In the genomic region with DNA sequence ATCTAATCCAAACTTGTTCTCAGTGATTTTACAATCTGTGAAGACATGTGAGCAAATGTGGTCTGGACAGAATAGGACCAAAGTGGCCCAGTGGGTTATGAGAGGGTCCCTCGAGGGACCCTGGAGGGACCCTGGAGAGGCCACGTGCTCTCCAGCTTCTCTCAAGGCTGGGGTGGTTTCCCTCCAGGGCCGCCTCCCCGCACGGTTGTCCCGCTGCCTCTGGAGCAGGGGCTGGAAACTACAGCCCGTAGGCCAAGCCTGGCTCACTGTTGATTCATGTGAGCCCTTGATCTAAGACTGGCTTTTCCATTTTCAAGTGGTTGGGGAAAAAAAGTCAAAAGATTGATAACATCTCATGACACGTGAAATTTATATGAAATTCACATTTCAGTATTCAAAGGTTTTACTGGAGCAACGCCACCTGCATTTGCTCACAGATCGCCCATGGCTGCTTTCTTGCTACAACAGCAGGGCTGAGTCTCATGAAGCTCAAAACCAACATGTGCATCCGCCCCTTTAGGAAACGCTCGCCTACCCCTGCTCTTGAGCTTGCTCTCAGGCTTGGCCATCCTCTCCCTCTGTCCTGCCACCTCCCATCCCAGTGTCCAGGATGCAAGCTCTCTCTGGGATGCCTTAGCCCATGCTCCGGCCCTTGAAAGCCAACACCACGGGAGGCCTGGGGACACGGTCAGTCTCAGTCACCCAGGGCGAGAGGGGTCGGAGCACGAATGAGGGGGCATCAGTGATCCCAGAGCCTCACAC, we compare ENCODE assay signal across 17 cellular contexts. TPM values are rescaled to one million over a fixed set of nuclear protein-coding genes. Genes with fewer than 3 reads are reported as not detected.
A peak's percentile ranks its signal among the peaks of the same experiment; 100 is the strongest.
DNase-seq lines count a peak whose midpoint lies in the region; ATAC-seq and TF ChIP-seq lines count a peak whose summit lies in the region.
"Had no signal": no experiment of that assay in that cellular context is flagged by ENCODE, and none has a peak within 500 bp of the region (broad histone marks: within the 10 kb centered on the region; RNA-seq: fewer than 3 reads in every experiment).

No MANE protein-coding gene starts in this region.

- H3K9me3 Mint-ChIP-seq in T-helper 1 cell treated with Interleukin-12 subunit alpha and Interleukin-12 subunit beta and Interleukin-4 antibody, amounts not matched to agents 30 μg/mL and 1 μg/mL, for 36 hours, result no peaks in the 10 kb centered on the region
- no peaks in the 10 kb centered on the region for H3K9me3 Mint-ChIP-seq in activated CD4-positive, alpha-beta memory T cell treated with anti-CD3 and anti-CD28 coated beads for 36 hours
- H3K9me3 Mint-ChIP-seq in stimulated activated effector memory CD8-positive, alpha-beta T cell treated with anti-CD3 and anti-CD28 coated beads, Interleukin-12 subunit alpha, Interleukin-12 subunit beta, amount 100 ng/mL, for 72 hours, result no peaks in the 10 kb centered on the region
- H3K9me3 Mint-ChIP-seq in activated naive CD4-positive, alpha-beta T cell treated with anti-CD3 and anti-CD28 coated beads, Interleukin-2, amount 50 U/mL, for 72 hours, result peaks cover 4 to 5% of the 10 kb centered on the region in 2 donors
- H3K9me3 Mint-ChIP-seq: H9 had no signal

- H3K36me3 Mint-ChIP-seq in T-helper 1 cell treated with Interleukin-12 subunit alpha and Interleukin-12 subunit beta and Interleukin-4 antibody, amounts not matched to agents 30 μg/mL and 1 μg/mL, for 36 hours (ENCODE audit: low read depth), result peaks cover 2% of the 10 kb centered on the region
- no peaks in the 10 kb centered on the region for H3K36me3 Mint-ChIP-seq in activated CD4-positive, alpha-beta memory T cell treated with anti-CD3 and anti-CD28 coated beads for 36 hours
- H3K36me3 Mint-ChIP-seq in stimulated activated effector memory CD8-positive, alpha-beta T cell treated with anti-CD3 and anti-CD28 coated beads, Interleukin-12 subunit alpha, Interleukin-12 subunit beta, amount 100 ng/mL, for 72 hours, result peaks cover 5% of the 10 kb centered on the region
- no peaks in the 10 kb centered on the region for H3K36me3 Mint-ChIP-seq in activated naive CD4-positive, alpha-beta T cell treated with anti-CD3 and anti-CD28 coated beads, Interleukin-2, amount 50 U/mL, for 72 hours

- DNase-seq in T-helper 1 cell (no peak), right lobe of liver (peak in 2 of 3 donors; percentile 17 to 52), dedifferentiated amniotic fluid mesenchymal stem cell (ENCODE audit: extremely low spot score) (no peak), foreskin fibroblast (no peak)
- no peak for DNase-seq in activated CD4-positive, alpha-beta memory T cell treated with anti-CD3 and anti-CD28 coated beads for 36 hours
- no peak for DNase-seq in stimulated activated effector memory CD8-positive, alpha-beta T cell treated with anti-CD3 and anti-CD28 coated beads, Interleukin-12 subunit alpha, Interleukin-12 subunit beta, amount 100 ng/mL, for 72 hours (ENCODE audit: low spot score in 2 of 2)
- DNase-seq in activated naive CD4-positive, alpha-beta T cell treated with anti-CD3 and anti-CD28 coated beads, Interleukin-2, amount 50 U/mL, for 72 hours (ENCODE audit: low spot score in 2 of 2), result no peak
- DNase-seq: DMS 273 treated with DMSO at 0.1 percent for 48 hours, H9, Karpas-422, NCI-H1436, NCI-H2081, NCI-H510A treated with DMSO at 0.1 percent for 48 hours, SHP77 treated with DMSO at 0.1 percent for 48 hours had no signal

- H3K4me3 Mint-ChIP-seq in T-helper 1 cell treated with Interleukin-12 subunit alpha and Interleukin-12 subunit beta and Interleukin-4 antibody, amounts not matched to agents 30 μg/mL and 1 μg/mL, for 36 hours, result no peak overlapping the region
- H3K4me3 Mint-ChIP-seq in activated CD4-positive, alpha-beta memory T cell treated with anti-CD3 and anti-CD28 coated beads for 36 hours, result no peak overlapping the region
- peak overlapping the region; percentile 76 for H3K4me3 Mint-ChIP-seq in stimulated activated effector memory CD8-positive, alpha-beta T cell treated with anti-CD3 and anti-CD28 coated beads, Interleukin-12 subunit alpha, Interleukin-12 subunit beta, amount 100 ng/mL, for 72 hours
- H3K4me3 Mint-ChIP-seq: H9 had no signal

- no peaks in the 10 kb centered on the region for H3K36me3 ChIP-seq in right lobe of liver

- no peak for TF ChIP-seq CTCF in right lobe of liver (IDR thresholded peaks at IDR 0.05)
- TF ChIP-seq CTCF in foreskin fibroblast (IDR thresholded peaks at IDR 0.05; ENCODE audit: low read depth, low read length), result no peak

- TF ChIP-seq POLR2A in right lobe of liver (IDR thresholded peaks at IDR 0.05), result no peak

- CTCF ChIA-PET in activated CD4-positive, alpha-beta memory T cell treated with anti-CD3 and anti-CD28 coated beads for 36 hours (lab: Charles Lee), result interaction anchor here (0.9 kb wide), 1 partner anchor 132 kb away, joined by 4 read pairs; no protein-coding TSS in a partner anchor

- H3K27me3 Mint-ChIP-seq in T-helper 1 cell treated with Interleukin-12 subunit alpha and Interleukin-12 subunit beta and Interleukin-4 antibody, amounts not matched to agents 30 μg/mL and 1 μg/mL, for 36 hours (ENCODE audit: low read depth), result no peaks in the 10 kb centered on the region
- no peaks in the 10 kb centered on the region for H3K27me3 Mint-ChIP-seq in activated CD4-positive, alpha-beta memory T cell treated with anti-CD3 and anti-CD28 coated beads for 36 hours

- H3K4me3 ChIP-seq in right lobe of liver (no peak overlapping the region), foreskin fibroblast (ENCODE audit: low read depth in 1 of 2, low read length in 2 of 2) (no peak overlapping the region)

- intact Hi-C loops in activated CD4-positive, alpha-beta memory T cell treated with anti-CD3 and anti-CD28 coated beads for 36 hours (cut with micrococcal nuclease), result no loop called here
- intact Hi-C loops in right lobe of liver (cut with DNase I), result loop anchor here in 1 of 2 donors (5.0 to 10.0 kb wide), 2 partner anchors 119 to 227 kb away; no protein-coding TSS in a partner anchor

- no peak for ATAC-seq in right lobe of liver
- no peak for ATAC-seq in stimulated activated effector memory CD8-positive, alpha-beta T cell treated with anti-CD3 and anti-CD28 coated beads, Interleukin-12 subunit alpha, Interleukin-12 subunit beta, amount 100 ng/mL, for 72 hours
- no peak for ATAC-seq in activated naive CD4-positive, alpha-beta T cell treated with anti-CD3 and anti-CD28 coated beads, Interleukin-2, amount 50 U/mL, for 72 hours
- ATAC-seq: Panc1 had no signal

- peak overlapping the region; percentile 34 for H3K27ac Mint-ChIP-seq in T-helper 1 cell treated with Interleukin-12 subunit alpha and Interleukin-12 subunit beta and Interleukin-4 antibody, amounts not matched to agents 30 μg/mL and 1 μg/mL, for 36 hours
- H3K27ac Mint-ChIP-seq in activated CD4-positive, alpha-beta memory T cell treated with anti-CD3 and anti-CD28 coated beads for 36 hours, result peak overlapping the region; percentile 47
- H3K27ac Mint-ChIP-seq in stimulated activated effector memory CD8-positive, alpha-beta T cell treated with anti-CD3 and anti-CD28 coated beads, Interleukin-12 subunit alpha, Interleukin-12 subunit beta, amount 100 ng/mL, for 72 hours, result peak overlapping the region; percentile 89
- no peak overlapping the region for H3K27ac Mint-ChIP-seq in activated naive CD4-positive, alpha-beta T cell treated with anti-CD3 and anti-CD28 coated beads, Interleukin-2, amount 50 U/mL, for 72 hours
- H3K27ac Mint-ChIP-seq: H9 had no signal

- POLR2A ChIA-PET in activated CD4-positive, alpha-beta memory T cell treated with anti-CD3 and anti-CD28 coated beads for 36 hours (lab: Charles Lee), result interaction anchor here (0.6 kb wide), 1 partner anchor 136 kb away, joined by 3 read pairs; no protein-coding TSS in a partner anchor

- H3K9me3 ChIP-seq in right lobe of liver, result no peaks in the 10 kb centered on the region

- H3K27me3 ChIP-seq in right lobe of liver, result no peaks in the 10 kb centered on the region

- H3K4me1 ChIP-seq in right lobe of liver, result no peaks in the 10 kb centered on the region

- no peak overlapping the region for H3K27ac ChIP-seq in right lobe of liver
- H3K27ac ChIP-seq: 22Rv1 had no signal

- peaks cover 9% of the 10 kb centered on the region for H3K4me1 Mint-ChIP-seq in T-helper 1 cell treated with Interleukin-12 subunit alpha and Interleukin-12 subunit beta and Interleukin-4 antibody, amounts not matched to agents 30 μg/mL and 1 μg/mL, for 36 hours (ENCODE audit: low read depth)
- peaks cover 13% of the 10 kb centered on the region for H3K4me1 Mint-ChIP-seq in activated CD4-positive, alpha-beta memory T cell treated with anti-CD3 and anti-CD28 coated beads for 36 hours (ENCODE audit: low read depth)
- peaks cover 44% of the 10 kb centered on the region for H3K4me1 Mint-ChIP-seq in stimulated activated effector memory CD8-positive, alpha-beta T cell treated with anti-CD3 and anti-CD28 coated beads, Interleukin-12 subunit alpha, Interleukin-12 subunit beta, amount 100 ng/mL, for 72 hours

- 72% methylated on average over 13 of the region's 19 CpGs for WGBS in right lobe of liver (ENCODE audit: insufficient coverage, low coverage, low lambda C conversion rate, missing lambda C conversion rate)

RNA-seq across cellular contexts. Expression of a gene that starts 12.1 kb away (rescaled TPM):
- not detected for total RNA-seq in activated CD4-positive, alpha-beta memory T cell treated with anti-CD3 and anti-CD28 coated beads for 36 hours
- total RNA-seq in right lobe of liver, result not detected
- not detected for total RNA-seq in activated naive CD4-positive, alpha-beta T cell treated with anti-CD3 and anti-CD28 coated beads, Interleukin-2, amount 50 U/mL, for 72 hours
- total RNA-seq: H9 had no signal

Comparison
In these comparisons a context has a peak if more than half of its experiments do, and no peak if none do; other contexts are left out.
1. H3K27ac Mint-ChIP-seq: peak in T-helper 1 cell treated with Interleukin-12 subunit alpha and Interleukin-12 subunit beta and Interleukin-4 antibody, amounts not matched to agents 30 μg/mL and 1 μg/mL, for 36 hours (single experiment), activated CD4-positive, alpha-beta memory T cell treated with anti-CD3 and anti-CD28 coated beads for 36 hours (single experiment) and stimulated activated effector memory CD8-positive, alpha-beta T cell treated with anti-CD3 and anti-CD28 coated beads, Interleukin-12 subunit alpha, Interleukin-12 subunit beta, amount 100 ng/mL, for 72 hours (single experiment); none in activated naive CD4-positive, alpha-beta T cell treated with anti-CD3 and anti-CD28 coated beads, Interleukin-2, amount 50 U/mL, for 72 hours (0 of 2).
2. DNase-seq: peak in right lobe of liver (2 of 3); none in T-helper 1 cell (0 of 5), activated CD4-positive, alpha-beta memory T cell treated with anti-CD3 and anti-CD28 coated beads for 36 hours (single experiment), stimulated activated effector memory CD8-positive, alpha-beta T cell treated with anti-CD3 and anti-CD28 coated beads, Interleukin-12 subunit alpha, Interleukin-12 subunit beta, amount 100 ng/mL, for 72 hours (0 of 2), dedifferentiated amniotic fluid mesenchymal stem cell (single experiment), foreskin fibroblast (0 of 2) and activated naive CD4-positive, alpha-beta T cell treated with anti-CD3 and anti-CD28 coated beads, Interleukin-2, amount 50 U/mL, for 72 hours (0 of 2).